Comparison of ENCODE assay signal across 8 cellular contexts in the genomic region with DNA sequence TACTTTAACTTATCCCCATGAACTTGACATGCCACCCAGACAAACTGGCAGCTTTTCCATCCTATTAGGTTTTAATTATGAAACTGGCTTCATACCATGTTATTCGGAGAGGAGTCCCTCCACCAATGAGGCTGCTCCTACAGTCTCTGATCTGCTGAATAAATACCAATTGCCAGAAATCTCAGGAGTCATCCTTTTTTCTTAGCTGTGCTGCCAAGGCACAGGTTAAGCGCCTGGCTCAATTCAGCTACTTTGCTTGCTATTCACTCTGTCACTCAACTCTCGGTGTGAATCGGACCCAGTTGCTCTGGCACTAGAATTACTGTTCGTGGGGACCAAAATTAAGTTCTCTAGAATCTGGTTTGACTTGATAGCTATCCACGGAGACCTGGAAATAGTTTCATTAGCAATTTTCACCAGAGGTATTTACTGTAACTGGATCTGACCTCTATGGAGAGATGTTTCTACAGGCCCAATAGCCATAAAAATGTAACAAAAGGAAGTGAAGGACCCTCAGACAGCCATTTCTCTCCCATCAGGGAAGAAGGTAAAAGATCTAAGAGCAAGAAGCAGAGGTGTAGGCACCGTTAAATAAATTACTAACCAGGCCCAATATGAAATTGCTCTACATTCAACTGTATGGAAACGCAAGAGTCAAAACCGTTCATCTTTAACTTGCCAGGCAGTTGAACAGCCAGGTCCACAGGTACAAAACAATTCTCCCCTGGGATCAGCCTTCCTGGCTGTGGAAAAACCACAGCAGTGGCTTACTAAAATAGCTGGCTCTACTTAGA. TPM values are rescaled to one million over a fixed set of nuclear protein-coding genes. Genes with fewer than 3 reads are reported as not detected.
A peak's percentile ranks its signal among the peaks of the same experiment; 100 is the strongest.
DNase-seq lines count a peak whose midpoint lies in the region; ATAC-seq and TF ChIP-seq lines count a peak whose summit lies in the region.

No MANE protein-coding gene starts in this region.

- no peak for DNase-seq in Calu3
- DNase-seq in NCI-H526 treated with DMSO at 0.1 percent for 48 hours (lab: John Stamatoyannopoulos, UW): peak; percentile 63
- DNase-seq in coronary artery (ENCODE audit: low spot score): no peak
- no peak for DNase-seq in AG08395 (ENCODE audit: low spot score)
- DNase-seq in activated effector memory CD4-positive, alpha-beta T cell treated with anti-CD3 and anti-CD28 coated beads, Interleukin-2, amount 50 U/mL, for 16 hours: no peak
- no peak for DNase-seq in SJCRH30

- H3K27me3 ChIP-seq in neutrophil (no peaks in the 10 kb centered on the region), SJCRH30 (no peaks in the 10 kb centered on the region)

- H3K9me3 ChIP-seq in neutrophil (no peaks in the 10 kb centered on the region), SJCRH30 (replicated peaks) (no peaks in the 10 kb centered on the region)

- no peak for ATAC-seq in HG03520 (IDR thresholded peaks at IDR 0.05; ENCODE audit: unreplicated experiment)

- H3K4me1 ChIP-seq in neutrophil (ENCODE audit: control insufficient read depth in 1 of 2, insufficient read depth in 1 of 2, low read depth in 1 of 2, low read length in 1 of 2) (peaks cover 35 to 36% of the 10 kb centered on the region in 2 experiments), SJCRH30 (peaks cover 8% of the 10 kb centered on the region; the same call in 1 of the 2 replicates)

- H3K4me3 Mint-ChIP-seq in Calu3 (ENCODE audit: low read depth, unreplicated experiment): peak overlapping the region; percentile 75

- H3K36me3 ChIP-seq in neutrophil (peaks cover 11% of the 10 kb centered on the region), SJCRH30 (peaks cover 18% of the 10 kb centered on the region)

- H3K4me3 ChIP-seq in coronary artery (peak overlapping the region; percentile 15), neutrophil (ENCODE audit: low read depth in 1 of 2, low read length in 1 of 2) (no peak overlapping the region), SJCRH30 (no peak overlapping the region)

- TF ChIP-seq CTCF in Calu3 (IDR thresholded peaks at IDR 0.05; ENCODE audit: unreplicated experiment) (no peak), coronary artery (IDR thresholded peaks at IDR 0.05) (no peak), neutrophil (IDR thresholded peaks at IDR 0.05) (no peak)

- H3K27ac Mint-ChIP-seq in Calu3 (ENCODE audit: unreplicated experiment): peak overlapping the region; percentile 97

- peaks cover 76% of the 10 kb centered on the region for H3K36me3 Mint-ChIP-seq in Calu3 (ENCODE audit: insufficient read depth, unreplicated experiment)

- BruUV-seq in Calu3 (replicated peaks; lab: Mats Ljungman, UMichigan): no TSS peak

- peaks cover 58% of the 10 kb centered on the region for H3K4me1 Mint-ChIP-seq in Calu3 (ENCODE audit: low read depth, unreplicated experiment)

- CTCF ChIA-PET in Calu3 (lab: Charles Lee): interaction anchor here (1.3 kb wide), 1 partner anchor 13 kb away, joined by 3 read pairs; no protein-coding TSS in a partner anchor

- H3K9me3 Mint-ChIP-seq in Calu3 (ENCODE audit: low read depth, unreplicated experiment): no peaks in the 10 kb centered on the region

- intact Hi-C loops in Calu3 (cut with micrococcal nuclease; ENCODE audit: unreplicated experiment): loop anchor here (1.0 kb wide), 1 partner anchor 12 kb away; no protein-coding TSS in a partner anchor

- H3K27me3 Mint-ChIP-seq in Calu3 (ENCODE audit: unreplicated experiment): no peaks in the 10 kb centered on the region

- H3K27ac ChIP-seq in coronary artery: peak overlapping the region; percentile 58 to 84
- peak overlapping the region; percentile 100 for H3K27ac ChIP-seq in neutrophil
- no peak overlapping the region for H3K27ac ChIP-seq in SJCRH30

RNA-seq across cellular contexts. Expression of gene ZC3H4, which starts 5.4 kb away (rescaled TPM):
- 73.0 and 85.2 TPM in 2 replicates for total RNA-seq in Calu3 (2022)
- total RNA-seq in SJCRH30 (2014; rRNA removed; shearing (Covaris generic)): 19.4 and 21.2 TPM in 2 replicates

RNA-seq across cellular contexts. Expression of gene SAE1, which starts 22.5 kb away (rescaled TPM):
- total RNA-seq in Calu3 (2022): 169 and 174 TPM in 2 replicates
- total RNA-seq in SJCRH30 (2014; rRNA removed; shearing (Covaris generic)): 202 and 219 TPM in 2 replicates

RNA-seq across cellular contexts. Expression of gene TMEM160, which starts 59.7 kb away (rescaled TPM):
- 55.7 and 61.5 TPM in 2 replicates for total RNA-seq in Calu3 (2022)
- 22.6 and 28.8 TPM in 2 replicates for total RNA-seq in SJCRH30 (2014; rRNA removed; shearing (Covaris generic))
